ENCODE assay signal across 8 cellular contexts in genomic region chr20:19934792-19935491, GRCh38.
DNase-seq lines count a peak whose midpoint lies in the region; ATAC-seq and TF ChIP-seq lines count a peak whose summit lies in the region.
"Had no signal": no experiment of that assay in that cellular context is flagged by ENCODE, and none has a peak within 500 bp of the region (broad histone marks: within the 10 kb centered on the region; RNA-seq: fewer than 3 reads in every experiment).

No MANE protein-coding gene starts in this region.

- no peak for TF ChIP-seq POLR2A in spleen (IDR thresholded peaks at IDR 0.05)

- no peaks in the 10 kb centered on the region for H3K9me3 ChIP-seq in spleen

- ATAC-seq in left ventricle myocardium superior (peak; percentile 59), GM19452 (IDR thresholded peaks at IDR 0.05; ENCODE audit: unreplicated experiment) (no peak), GM18511 (IDR thresholded peaks at IDR 0.05; ENCODE audit: unreplicated experiment) (no peak)
- ATAC-seq: K562 had no signal

- H3K27me3 ChIP-seq in spleen (replicated peaks in 1 of 7): no peaks in the 10 kb centered on the region

- no peak overlapping the region for H3K27ac Mint-ChIP-seq in glutamatergic neuron (ENCODE audit: unreplicated experiment)

- peaks cover 18% of the 10 kb centered on the region for H3K4me1 Mint-ChIP-seq in glutamatergic neuron (ENCODE audit: low read depth, unreplicated experiment)

- H3K27ac ChIP-seq in spleen: peak overlapping the region in 7 of 8 donors; percentile 55 to 83 (median 75)

- WGBS in spleen, 5 donors: 23 to 35% (median 27%) methylated on average over 13 of the region's 13 CpGs

- peaks cover 16% of the 10 kb centered on the region for H3K36me3 Mint-ChIP-seq in glutamatergic neuron (ENCODE audit: unreplicated experiment)

- H3K4me1 ChIP-seq in spleen: peaks cover 41 to 99% (median 76%) of the 10 kb centered on the region in 6 donors

- peak overlapping the region in 6 of 8 donors; percentile 8 to 51 (median 24) for H3K4me3 ChIP-seq in spleen
- H3K4me3 ChIP-seq: K562 had no signal

- intact Hi-C loops in left ventricle myocardium superior (cut with micrococcal nuclease) (no loop called here), spleen (cut with DNase I; ENCODE audit: low total_unique reads) (no loop called here)

- no peak overlapping the region for H3K4me3 Mint-ChIP-seq in glutamatergic neuron (ENCODE audit: unreplicated experiment)

- DNase-seq in Kasumi-1 (lab: John Stamatoyannopoulos, UW): peak; percentile 70 to 74
- peak; percentile 67 for DNase-seq in SIG-M5 (lab: John Stamatoyannopoulos, UW)
- DNase-seq in left ventricle myocardium superior: peak; percentile 55
- no peak for DNase-seq in spleen
- DNase-seq in glutamatergic neuron: no peak

- H3K27me3 Mint-ChIP-seq in glutamatergic neuron (ENCODE audit: unreplicated experiment): no peaks in the 10 kb centered on the region

- peaks cover 0 to 31% (median 0%) of the 10 kb centered on the region in 6 donors for H3K36me3 ChIP-seq in spleen

- no peak for TF ChIP-seq CTCF in spleen (IDR thresholded peaks at IDR 0.05 in 8 of 11, conservative IDR thresholded peaks at IDR 0.05 in 3 of 11)
- no peak for TF ChIP-seq CTCF in glutamatergic neuron (IDR thresholded peaks at IDR 0.05; ENCODE audit: partially characterized antibody, unreplicated experiment)

- peaks cover 7% of the 10 kb centered on the region for H3K9me3 Mint-ChIP-seq in glutamatergic neuron (ENCODE audit: unreplicated experiment)

Comparison
In these comparisons a context has a peak if more than half of its experiments do, and no peak if none do; other contexts are left out.
1. DNase-seq: peak in Kasumi-1 (2 of 2), SIG-M5 (single experiment) and left ventricle myocardium superior (single experiment); none in spleen (single experiment) and glutamatergic neuron (single experiment).